8 cellular contexts compared by ENCODE assay signal in genomic region chr7:55573526-55573925, GRCh38. TPM values are rescaled to one million over a fixed set of nuclear protein-coding genes. Genes with fewer than 3 reads are reported as not detected.
A peak's percentile ranks its signal among the peaks of the same experiment; 100 is the strongest.
DNase-seq lines count a peak whose midpoint lies in the region; ATAC-seq, FAIRE-seq and TF ChIP-seq lines count a peak whose summit lies in the region.

No MANE protein-coding gene starts in this region.

- no peaks in the 10 kb centered on the region for H3K9me3 ChIP-seq in adipocyte (ENCODE audit: control insufficient read depth, low read length)

- H3K27ac ChIP-seq in brain microvascular endothelial cell: no peak overlapping the region

- H3K9ac ChIP-seq in adipocyte (ENCODE audit: low read length): peak overlapping the region; percentile 86

- H3K27me3 ChIP-seq in adipocyte (replicated peaks; ENCODE audit: control insufficient read depth, insufficient read depth, low read length) (no peaks in the 10 kb centered on the region), brain microvascular endothelial cell (replicated peaks) (no peaks in the 10 kb centered on the region)

- no peak for FAIRE-seq in HTR-8/SVneo (lab: Jason Lieb, UNC)

- peak overlapping the region; percentile 89 for H3K4me3 ChIP-seq in adipocyte (ENCODE audit: low read length)
- no peak overlapping the region for H3K4me3 ChIP-seq in brain microvascular endothelial cell (ENCODE audit: low read depth, low read length)

- H3K4me1 ChIP-seq in adipocyte (ENCODE audit: control insufficient read depth, insufficient read depth, low read length): peaks cover 33% of the 10 kb centered on the region

- POLR2A ChIA-PET in HEK293T (lab: Yijun Ruan, JAX): interaction anchor here (0.9 to 1.6 kb wide), 3 partner anchors 10 to 208 kb away, joined by 3 to 5 read pairs (median 4); no protein-coding TSS in a partner anchor

- in situ Hi-C loops in brain microvascular endothelial cell (cut with HindIII; ENCODE audit: low pct_ligation_motif_present, low sequenced_read_pairs): no loop called here

- no peaks in the 10 kb centered on the region for H3K36me3 ChIP-seq in adipocyte (ENCODE audit: control insufficient read depth, insufficient read depth, low read length, severe bottlenecking)
- H3K36me3 ChIP-seq in brain microvascular endothelial cell (replicated peaks): no peaks in the 10 kb centered on the region

- TF ChIP-seq CTCF in brain microvascular endothelial cell (IDR thresholded peaks at IDR 0.05; ENCODE audit: low read depth, low read length, missing control alignments): no peak

- DNase-seq in AG08396 (ENCODE audit: low spot score) (peak; percentile 41), HEK293T (ENCODE audit: extremely low spot score) (no peak), adipocyte (ENCODE audit: low read depth) (peak; percentile 39), myocyte (ENCODE audit: low read depth) (peak; percentile 35), HTR-8/SVneo (ENCODE audit: insufficient read length, low spot score) (no peak), brain microvascular endothelial cell (no peak)

- CTCF ChIA-PET in HEK293T (lab: Yijun Ruan, JAX): no interaction called here

- ATAC-seq in HG03108 (IDR thresholded peaks at IDR 0.05; ENCODE audit: unreplicated experiment) (no peak), GM19455 (IDR thresholded peaks at IDR 0.05; ENCODE audit: unreplicated experiment) (no peak)

TF ChIP-seq in HEK293T, 16 proteins besides CTCF, POLR2A, EP300 and RAD21:
- TF ChIP-seq PKNOX1 (IDR thresholded peaks at IDR 0.05): 0 out of 2 replicates have a peak, but pooled peaks have one; percentile 5
- no peak for TF ChIP-seq FOXK2 (IDR thresholded peaks at IDR 0.05)

RNA-seq across cellular contexts. Expression of gene VOPP1, which starts 1.2 kb away (rescaled TPM):
- 57.5 TPM in 2 replicates for total RNA-seq in myocyte
- polyA plus RNA-seq in myocyte (2012): 149 TPM

Comparison
In these comparisons a context has a peak if more than half of its experiments do, and no peak if none do; other contexts are left out.
1. DNase-seq: peak in AG08396 (single experiment), adipocyte (single experiment) and myocyte (single experiment); none in HEK293T (single experiment), HTR-8/SVneo (single experiment) and brain microvascular endothelial cell (single experiment).